Comparison of ENCODE assay signal across 22 cellular contexts in genomic region chr15:85828026-85828597, GRCh38.
"Had no signal": no experiment of that assay in that cellular context is flagged by ENCODE, and none has a peak within 500 bp of the region (broad histone marks: within the 10 kb centered on the region; RNA-seq: fewer than 3 reads in every experiment).

No MANE protein-coding gene starts in this region.

- H3K36me3 ChIP-seq: cardiac muscle cell, lower lobe of right lung, neural progenitor cell, spleen, thoracic aorta, vagina had no signal

- H3K4me3 Mint-ChIP-seq: activated CD4-positive, alpha-beta memory T cell treated with anti-CD3 and anti-CD28 coated beads for 36 hours; activated naive CD8-positive, alpha-beta T cell treated with anti-CD3 and anti-CD28 coated beads, Interleukin-2, amount 50 U/mL, for 24 hours; activated T-helper 1 cell treated with anti-CD3 and anti-CD28 coated beads, Interleukin-12 subunit alpha, Interleukin-12 subunit beta, Interleukin-2, Interleukin-4 antibody, amounts not matched to agents 30 ng/mL and 10 ng/mL and 1 ng/mL, durations not matched to agents 14 hours and 24 hours and 36 hours; dendritic cell treated with granulocyte-macrophage colony-stimulating factor and Interleukin-4, amounts not matched to agents 40 ng/mL and 50 ng/mL, for 4 days; naive thymus-derived CD8-positive, alpha-beta T cell; neural progenitor cell; type B pancreatic cell had no signal

- H3K4me3 ChIP-seq: body of pancreas, cardiac muscle cell, lower lobe of right lung, neural progenitor cell, spleen, thoracic aorta, vagina had no signal

- H3K36me3 Mint-ChIP-seq: activated CD4-positive, alpha-beta memory T cell treated with anti-CD3 and anti-CD28 coated beads for 36 hours; naive thymus-derived CD8-positive, alpha-beta T cell; neural progenitor cell; type B pancreatic cell had no signal

- H3K9ac ChIP-seq: neural progenitor cell had no signal

- H3K4me1 Mint-ChIP-seq: activated naive CD8-positive, alpha-beta T cell treated with anti-CD3 and anti-CD28 coated beads, Interleukin-2, amount 50 U/mL, for 24 hours; naive thymus-derived CD8-positive, alpha-beta T cell had no signal

- DNase-seq: activated CD4-positive, alpha-beta memory T cell treated with anti-CD3 and anti-CD28 coated beads for 36 hours; activated CD4-positive, alpha-beta T cell treated with anti-CD3 and anti-CD28 coated beads for 48 hours; activated gamma-delta T cell; activated naive CD4-positive, alpha-beta T cell treated with anti-CD3 and anti-CD28 coated beads, Interleukin-2, amount 50 U/mL, for 16 hours; activated naive CD8-positive, alpha-beta T cell treated with anti-CD3 and anti-CD28 coated beads, Interleukin-2, amount 50 U/mL, for 24 hours; anterior cingulate cortex; body of pancreas; effector CD4-positive, alpha-beta T cell; erythroblast; foreskin fibroblast; lower lobe of right lung; naive thymus-derived CD8-positive, alpha-beta T cell; spleen; stimulated activated CD4-positive, alpha-beta T cell treated with anti-CD3 and anti-CD28 coated beads, Interleukin-4, amount 100 ng/mL, for 1 hour; stimulated activated naive CD4-positive, alpha-beta T cell had no signal

- H3K27me3 Mint-ChIP-seq: activated naive CD8-positive, alpha-beta T cell treated with anti-CD3 and anti-CD28 coated beads, Interleukin-2, amount 50 U/mL, for 24 hours had no signal

- H3K27me3 ChIP-seq: body of pancreas, cardiac muscle cell, neural progenitor cell, vagina had no signal

- H3K27ac Mint-ChIP-seq: activated CD4-positive, alpha-beta memory T cell treated with anti-CD3 and anti-CD28 coated beads for 36 hours; activated naive CD8-positive, alpha-beta T cell treated with anti-CD3 and anti-CD28 coated beads, Interleukin-2, amount 50 U/mL, for 24 hours; activated T-helper 1 cell treated with anti-CD3 and anti-CD28 coated beads, Interleukin-12 subunit alpha, Interleukin-12 subunit beta, Interleukin-2, Interleukin-4 antibody, amounts not matched to agents 30 ng/mL and 10 ng/mL and 1 ng/mL, durations not matched to agents 14 hours and 24 hours and 36 hours; dendritic cell treated with granulocyte-macrophage colony-stimulating factor and Interleukin-4, amounts not matched to agents 40 ng/mL and 50 ng/mL, for 4 days; neural progenitor cell; type B pancreatic cell had no signal

- H3K9me3 Mint-ChIP-seq: activated CD4-positive, alpha-beta memory T cell treated with anti-CD3 and anti-CD28 coated beads for 36 hours; activated naive CD8-positive, alpha-beta T cell treated with anti-CD3 and anti-CD28 coated beads, Interleukin-2, amount 50 U/mL, for 24 hours; activated T-helper 1 cell treated with anti-CD3 and anti-CD28 coated beads, Interleukin-12 subunit alpha, Interleukin-12 subunit beta, Interleukin-2, Interleukin-4 antibody, amounts not matched to agents 30 ng/mL and 10 ng/mL and 1 ng/mL, durations not matched to agents 14 hours and 24 hours and 36 hours; dendritic cell treated with granulocyte-macrophage colony-stimulating factor and Interleukin-4, amounts not matched to agents 40 ng/mL and 50 ng/mL, for 4 days; naive thymus-derived CD8-positive, alpha-beta T cell; neural progenitor cell; type B pancreatic cell had no signal

- H3K9me3 ChIP-seq: body of pancreas, lower lobe of right lung, spleen, thoracic aorta, vagina had no signal

- H3K27ac ChIP-seq: body of pancreas, cardiac muscle cell, lower lobe of right lung, neural progenitor cell, spleen, thoracic aorta, vagina had no signal

- H3K4me1 ChIP-seq: body of pancreas, lower lobe of right lung, neural progenitor cell, vagina had no signal
